Comparison of ENCODE assay signal across 1 cellular context in the genomic region with DNA sequence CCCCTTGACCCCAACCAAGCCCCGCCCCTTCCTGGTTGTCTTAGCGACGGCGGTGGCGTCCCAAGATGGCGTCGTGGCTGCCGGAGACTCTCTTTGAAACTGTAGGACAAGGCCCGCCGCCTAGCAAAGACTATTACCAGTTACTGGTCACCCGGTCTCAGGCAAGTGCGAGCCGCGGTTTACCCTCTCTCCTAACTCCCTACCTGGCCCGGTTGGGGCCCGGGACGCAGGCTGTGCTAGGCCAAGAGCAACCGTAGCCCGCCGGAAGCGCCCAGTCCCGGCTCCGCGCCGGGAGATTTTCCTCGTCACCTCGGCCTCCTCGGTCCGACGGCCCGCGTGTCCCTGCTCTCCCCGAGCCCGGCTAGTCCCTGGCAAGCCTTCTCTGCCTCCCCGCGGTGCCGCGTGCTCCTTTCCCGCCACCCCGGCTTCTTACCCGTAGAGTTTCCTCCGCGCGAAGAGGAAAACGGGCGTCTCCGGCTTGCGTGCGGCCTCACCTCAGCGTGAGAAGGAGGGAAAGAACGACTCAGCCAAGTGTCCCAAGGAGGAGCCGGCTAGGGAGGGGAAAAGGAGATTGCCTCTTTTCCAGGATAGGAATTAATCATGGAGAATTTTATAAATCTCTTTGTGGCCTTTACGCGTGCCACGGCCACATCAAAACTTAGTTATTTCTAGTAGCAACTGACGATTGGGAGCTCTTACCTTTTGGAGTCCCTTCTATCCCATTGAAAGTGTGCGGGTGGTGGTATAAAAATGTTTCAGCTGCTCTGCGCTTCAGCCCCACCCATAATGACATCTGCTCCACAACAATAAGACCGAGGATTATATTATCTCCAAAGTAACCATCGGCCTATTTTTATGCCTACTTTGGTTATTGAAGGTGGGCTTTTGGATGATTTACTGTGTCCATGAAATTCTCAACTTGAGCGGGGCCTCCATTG.
A peak's percentile ranks its signal among the peaks of the same experiment; 100 is the strongest.
TF ChIP-seq lines count a peak whose summit lies in the region.

A gene with protein sequence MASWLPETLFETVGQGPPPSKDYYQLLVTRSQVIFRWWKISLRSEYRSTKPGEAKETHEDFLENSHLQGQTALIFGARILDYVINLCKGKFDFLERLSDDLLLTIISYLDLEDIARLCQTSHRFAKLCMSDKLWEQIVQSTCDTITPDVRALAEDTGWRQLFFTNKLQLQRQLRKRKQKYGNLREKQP (plus strand): TSS at position 55 of the 938 bp plus-strand sequence. CDS start 11 bp downstream, at position 66.

TF ChIP-seq in HEK293, 187 proteins besides CTCF, POLR2A, EP300 and RAD21 (continued from another document and continues in another):
- TF ChIP-seq ZBTB44 (tag by site-specific recombination; IDR thresholded peaks at IDR 0.05) (no peak), ZNF610 (tag by site-specific recombination; IDR thresholded peaks at IDR 0.05; ENCODE audit: borderline replicate concordance) (no peak), GFI1B (tag by site-specific recombination; IDR thresholded peaks at IDR 0.05) (no peak), ZNF791 (tag by site-specific recombination; IDR thresholded peaks at IDR 0.05) (no peak), ZNF777 (tag by site-specific recombination; IDR thresholded peaks at IDR 0.05; ENCODE audit: borderline replicate concordance) (peak; percentile 77), ZSCAN23 (tag by site-specific recombination; IDR thresholded peaks at IDR 0.05) (no peak), ZFP37 (tag by site-specific recombination; IDR thresholded peaks at IDR 0.05) (no peak), ZIC2 (tag by site-specific recombination; IDR thresholded peaks at IDR 0.05) (peak; percentile 54), ZNF549 (tag by site-specific recombination; IDR thresholded peaks at IDR 0.05) (no peak), GLI2 (tag by site-specific recombination; IDR thresholded peaks at IDR 0.05; ENCODE audit: borderline replicate concordance, low read depth) (no peak), SP2 (tag by site-specific recombination; IDR thresholded peaks at IDR 0.05) (peak; percentile 50), ZNF670 (tag by site-specific recombination; IDR thresholded peaks at IDR 0.05; ENCODE audit: low read depth) (no peak), ZNF521 (tag by site-specific recombination; IDR thresholded peaks at IDR 0.05) (no peak), ZNF221 (tag by site-specific recombination; IDR thresholded peaks at IDR 0.05; ENCODE audit: borderline replicate concordance) (no peak), ZSCAN16 (tag by site-specific recombination; IDR thresholded peaks at IDR 0.05) (no peak), ZNF350 (tag by site-specific recombination; IDR thresholded peaks at IDR 0.05) (no peak), ZNF843 (tag by site-specific recombination; IDR thresholded peaks at IDR 0.05) (no peak), ZNF433 (tag by site-specific recombination; IDR thresholded peaks at IDR 0.05; ENCODE audit: low read depth) (no peak), SALL2 (tag by site-specific recombination; IDR thresholded peaks at IDR 0.05; ENCODE audit: borderline replicate concordance) (no peak), REPIN1 (tag by site-specific recombination; IDR thresholded peaks at IDR 0.05; ENCODE audit: low read depth) (no peak), KLF8 (tag by site-specific recombination; IDR thresholded peaks at IDR 0.05) (peak; percentile 29; the same call in 1 of the 2 replicates), ZNF701 (tag by site-specific recombination; IDR thresholded peaks at IDR 0.05) (no peak), ZXDB (tag by site-specific recombination; IDR thresholded peaks at IDR 0.05) (0 out of 2 replicates have a peak, but pooled peaks have one; percentile 3), ZNF184 (tag by site-specific recombination; IDR thresholded peaks at IDR 0.05) (no peak), ATF2 (tag by site-specific recombination; IDR thresholded peaks at IDR 0.05; ENCODE audit: low read depth) (no peak), ZNF624 (tag by site-specific recombination; IDR thresholded peaks at IDR 0.05) (no peak), FEZF1 (tag by site-specific recombination; IDR thresholded peaks at IDR 0.05) (no peak), ZNF157 (tag by site-specific recombination; IDR thresholded peaks at IDR 0.05) (no peak), EGR2 (tag by site-specific recombination; IDR thresholded peaks at IDR 0.05; ENCODE audit: low read depth) (no peak), ZNF837 (tag by site-specific recombination; IDR thresholded peaks at IDR 0.05) (no peak)
- TF ChIP-seq, protein P1, sequence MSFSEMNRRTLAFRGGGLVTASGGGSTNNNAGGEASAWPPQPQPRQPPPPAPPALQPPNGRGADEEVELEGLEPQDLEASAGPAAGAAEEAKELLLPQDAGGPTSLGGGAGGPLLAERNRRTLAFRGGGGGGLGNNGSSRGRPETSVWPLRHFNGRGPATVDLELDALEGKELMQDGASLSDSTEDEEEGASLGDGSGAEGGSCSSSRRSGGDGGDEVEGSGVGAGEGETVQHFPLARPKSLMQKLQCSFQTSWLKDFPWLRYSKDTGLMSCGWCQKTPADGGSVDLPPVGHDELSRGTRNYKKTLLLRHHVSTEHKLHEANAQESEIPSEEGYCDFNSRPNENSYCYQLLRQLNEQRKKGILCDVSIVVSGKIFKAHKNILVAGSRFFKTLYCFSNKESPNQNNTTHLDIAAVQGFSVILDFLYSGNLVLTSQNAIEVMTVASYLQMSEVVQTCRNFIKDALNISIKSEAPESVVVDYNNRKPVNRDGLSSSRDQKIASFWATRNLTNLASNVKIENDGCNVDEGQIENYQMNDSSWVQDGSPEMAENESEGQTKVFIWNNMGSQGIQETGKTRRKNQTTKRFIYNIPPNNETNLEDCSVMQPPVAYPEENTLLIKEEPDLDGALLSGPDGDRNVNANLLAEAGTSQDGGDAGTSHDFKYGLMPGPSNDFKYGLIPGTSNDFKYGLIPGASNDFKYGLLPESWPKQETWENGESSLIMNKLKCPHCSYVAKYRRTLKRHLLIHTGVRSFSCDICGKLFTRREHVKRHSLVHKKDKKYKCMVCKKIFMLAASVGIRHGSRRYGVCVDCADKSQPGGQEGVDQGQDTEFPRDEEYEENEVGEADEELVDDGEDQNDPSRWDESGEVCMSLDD (tag by site-specific recombination; IDR thresholded peaks at IDR 0.05), result no peak
- TF ChIP-seq, protein P2, sequence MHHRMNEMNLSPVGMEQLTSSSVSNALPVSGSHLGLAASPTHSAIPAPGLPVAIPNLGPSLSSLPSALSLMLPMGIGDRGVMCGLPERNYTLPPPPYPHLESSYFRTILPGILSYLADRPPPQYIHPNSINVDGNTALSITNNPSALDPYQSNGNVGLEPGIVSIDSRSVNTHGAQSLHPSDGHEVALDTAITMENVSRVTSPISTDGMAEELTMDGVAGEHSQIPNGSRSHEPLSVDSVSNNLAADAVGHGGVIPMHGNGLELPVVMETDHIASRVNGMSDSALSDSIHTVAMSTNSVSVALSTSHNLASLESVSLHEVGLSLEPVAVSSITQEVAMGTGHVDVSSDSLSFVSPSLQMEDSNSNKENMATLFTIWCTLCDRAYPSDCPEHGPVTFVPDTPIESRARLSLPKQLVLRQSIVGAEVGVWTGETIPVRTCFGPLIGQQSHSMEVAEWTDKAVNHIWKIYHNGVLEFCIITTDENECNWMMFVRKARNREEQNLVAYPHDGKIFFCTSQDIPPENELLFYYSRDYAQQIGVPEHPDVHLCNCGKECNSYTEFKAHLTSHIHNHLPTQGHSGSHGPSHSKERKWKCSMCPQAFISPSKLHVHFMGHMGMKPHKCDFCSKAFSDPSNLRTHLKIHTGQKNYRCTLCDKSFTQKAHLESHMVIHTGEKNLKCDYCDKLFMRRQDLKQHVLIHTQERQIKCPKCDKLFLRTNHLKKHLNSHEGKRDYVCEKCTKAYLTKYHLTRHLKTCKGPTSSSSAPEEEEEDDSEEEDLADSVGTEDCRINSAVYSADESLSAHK (tag by site-specific recombination; IDR thresholded peaks at IDR 0.05), result no peak
- TF ChIP-seq, protein P3, sequence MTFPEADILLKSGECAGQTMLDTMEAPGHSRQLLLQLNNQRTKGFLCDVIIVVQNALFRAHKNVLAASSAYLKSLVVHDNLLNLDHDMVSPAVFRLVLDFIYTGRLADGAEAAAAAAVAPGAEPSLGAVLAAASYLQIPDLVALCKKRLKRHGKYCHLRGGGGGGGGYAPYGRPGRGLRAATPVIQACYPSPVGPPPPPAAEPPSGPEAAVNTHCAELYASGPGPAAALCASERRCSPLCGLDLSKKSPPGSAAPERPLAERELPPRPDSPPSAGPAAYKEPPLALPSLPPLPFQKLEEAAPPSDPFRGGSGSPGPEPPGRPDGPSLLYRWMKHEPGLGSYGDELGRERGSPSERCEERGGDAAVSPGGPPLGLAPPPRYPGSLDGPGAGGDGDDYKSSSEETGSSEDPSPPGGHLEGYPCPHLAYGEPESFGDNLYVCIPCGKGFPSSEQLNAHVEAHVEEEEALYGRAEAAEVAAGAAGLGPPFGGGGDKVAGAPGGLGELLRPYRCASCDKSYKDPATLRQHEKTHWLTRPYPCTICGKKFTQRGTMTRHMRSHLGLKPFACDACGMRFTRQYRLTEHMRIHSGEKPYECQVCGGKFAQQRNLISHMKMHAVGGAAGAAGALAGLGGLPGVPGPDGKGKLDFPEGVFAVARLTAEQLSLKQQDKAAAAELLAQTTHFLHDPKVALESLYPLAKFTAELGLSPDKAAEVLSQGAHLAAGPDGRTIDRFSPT (tag by site-specific recombination; IDR thresholded peaks at IDR 0.05), result no peak
- TF ChIP-seq, protein P4, sequence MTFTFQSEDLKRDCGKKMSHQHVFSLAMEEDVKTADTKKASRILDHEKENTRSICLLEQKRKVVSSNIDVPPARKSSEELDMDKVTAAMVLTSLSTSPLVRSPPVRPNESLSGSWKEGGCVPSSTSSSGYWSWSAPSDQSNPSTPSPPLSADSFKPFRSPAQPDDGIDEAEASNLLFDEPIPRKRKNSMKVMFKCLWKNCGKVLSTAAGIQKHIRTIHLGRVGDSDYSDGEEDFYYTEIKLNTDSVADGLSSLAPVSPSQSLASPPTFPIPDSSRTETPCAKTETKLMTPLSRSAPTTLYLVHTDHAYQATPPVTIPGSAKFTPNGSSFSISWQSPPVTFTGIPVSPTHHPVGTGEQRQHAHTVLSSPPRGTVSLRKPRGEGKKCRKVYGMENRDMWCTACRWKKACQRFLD (tag by site-specific recombination; IDR thresholded peaks at IDR 0.05), result 0 out of 2 replicates have a peak, but pooled peaks have one; percentile 17
- TF ChIP-seq, protein P5, sequence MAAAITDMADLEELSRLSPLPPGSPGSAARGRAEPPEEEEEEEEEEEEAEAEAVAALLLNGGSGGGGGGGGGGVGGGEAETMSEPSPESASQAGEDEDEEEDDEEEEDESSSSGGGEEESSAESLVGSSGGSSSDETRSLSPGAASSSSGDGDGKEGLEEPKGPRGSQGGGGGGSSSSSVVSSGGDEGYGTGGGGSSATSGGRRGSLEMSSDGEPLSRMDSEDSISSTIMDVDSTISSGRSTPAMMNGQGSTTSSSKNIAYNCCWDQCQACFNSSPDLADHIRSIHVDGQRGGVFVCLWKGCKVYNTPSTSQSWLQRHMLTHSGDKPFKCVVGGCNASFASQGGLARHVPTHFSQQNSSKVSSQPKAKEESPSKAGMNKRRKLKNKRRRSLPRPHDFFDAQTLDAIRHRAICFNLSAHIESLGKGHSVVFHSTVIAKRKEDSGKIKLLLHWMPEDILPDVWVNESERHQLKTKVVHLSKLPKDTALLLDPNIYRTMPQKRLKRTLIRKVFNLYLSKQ (tag by site-specific recombination; IDR thresholded peaks at IDR 0.05; ENCODE audit: borderline replicate concordance), result no peak
